8 cellular contexts compared by ENCODE assay signal in genomic region chr19:2636897-2637683, GRCh38.
DNase-seq lines count a peak whose midpoint lies in the region; ATAC-seq, FAIRE-seq and TF ChIP-seq lines count a peak whose summit lies in the region.

No MANE protein-coding gene starts in this region.

- H3K27ac Mint-ChIP-seq in HFFc6 = no peak overlapping the region

- no peak overlapping the region for H3K4me3 ChIP-seq in small intestine (ENCODE audit: low read depth in 1 of 2, low read length in 2 of 2)

- no peaks in the 10 kb centered on the region for H3K27me3 ChIP-seq in small intestine (ENCODE audit: control insufficient read depth in 2 of 2, insufficient read depth in 2 of 2, low read length in 2 of 2)

- no peak overlapping the region for H3K4me3 Mint-ChIP-seq in HFFc6

- no peak for FAIRE-seq in small intestine (lab: Jason Lieb, UNC)

- H3K4me1 Mint-ChIP-seq in HFFc6 (ENCODE audit: low read depth) = peaks cover 19% of the 10 kb centered on the region

- H3K36me3 Mint-ChIP-seq in HFFc6 (ENCODE audit: low read depth) = no peaks in the 10 kb centered on the region

- H3K27ac ChIP-seq in small intestine (ENCODE audit: low read depth in 1 of 2, low read length in 1 of 2) = no peak overlapping the region

- H3K4me1 ChIP-seq in small intestine (ENCODE audit: control insufficient read depth in 2 of 2, insufficient read depth in 1 of 2, low read depth in 1 of 2, low read length in 1 of 2) = no peaks in the 10 kb centered on the region

- no peaks in the 10 kb centered on the region for H3K9me3 ChIP-seq in small intestine (ENCODE audit: control insufficient read depth, low read depth)

- 9 to 20% (median 18%) methylated on average over 34 to 37 of the region's 37 CpGs for WGBS in small intestine, 3 donors

- DNase-seq in AG20443 (ENCODE audit: low spot score) (peak; percentile 88), HFFc6 (peak; percentile 23), T1000 (lab: John Stamatoyannopoulos, UW) (peak; percentile 55), astrocyte of the hippocampus (ENCODE audit: low read depth, low spot score) (peak; percentile 76), hypothalamus (lab: John Stamatoyannopoulos, UW) (peak in 42 of 51 donors; percentile 17 to 80 (median 47)), small intestine (peak; percentile 34)

- ATAC-seq in GM18519 (IDR thresholded peaks at IDR 0.05; ENCODE audit: low FRiP score, unreplicated experiment) = no peak
- ATAC-seq in GM19455 (IDR thresholded peaks at IDR 0.05; ENCODE audit: unreplicated experiment) = no peak

- peak; percentile 85 for TF ChIP-seq CTCF in HFFc6 (IDR thresholded peaks at IDR 0.05)

- peaks cover 11% of the 10 kb centered on the region for H3K27me3 Mint-ChIP-seq in HFFc6 (ENCODE audit: insufficient read depth)

- H3K9me3 Mint-ChIP-seq in HFFc6 = no peaks in the 10 kb centered on the region

- no peaks in the 10 kb centered on the region for H3K36me3 ChIP-seq in small intestine (ENCODE audit: control insufficient read depth in 2 of 2, insufficient read depth in 2 of 2, low read length in 2 of 2)

Comparison
In these comparisons a context has a peak if more than half of its experiments do, and no peak if none do; other contexts are left out.
1. DNase-seq: peak in every context shown above with its lines; median percentile 88 in AG20443; 76 in astrocyte of the hippocampus; 55 in T1000; 47 in hypothalamus; 34 in small intestine; 23 in HFFc6.